8 cellular contexts compared by ENCODE assay signal in the genomic region with DNA sequence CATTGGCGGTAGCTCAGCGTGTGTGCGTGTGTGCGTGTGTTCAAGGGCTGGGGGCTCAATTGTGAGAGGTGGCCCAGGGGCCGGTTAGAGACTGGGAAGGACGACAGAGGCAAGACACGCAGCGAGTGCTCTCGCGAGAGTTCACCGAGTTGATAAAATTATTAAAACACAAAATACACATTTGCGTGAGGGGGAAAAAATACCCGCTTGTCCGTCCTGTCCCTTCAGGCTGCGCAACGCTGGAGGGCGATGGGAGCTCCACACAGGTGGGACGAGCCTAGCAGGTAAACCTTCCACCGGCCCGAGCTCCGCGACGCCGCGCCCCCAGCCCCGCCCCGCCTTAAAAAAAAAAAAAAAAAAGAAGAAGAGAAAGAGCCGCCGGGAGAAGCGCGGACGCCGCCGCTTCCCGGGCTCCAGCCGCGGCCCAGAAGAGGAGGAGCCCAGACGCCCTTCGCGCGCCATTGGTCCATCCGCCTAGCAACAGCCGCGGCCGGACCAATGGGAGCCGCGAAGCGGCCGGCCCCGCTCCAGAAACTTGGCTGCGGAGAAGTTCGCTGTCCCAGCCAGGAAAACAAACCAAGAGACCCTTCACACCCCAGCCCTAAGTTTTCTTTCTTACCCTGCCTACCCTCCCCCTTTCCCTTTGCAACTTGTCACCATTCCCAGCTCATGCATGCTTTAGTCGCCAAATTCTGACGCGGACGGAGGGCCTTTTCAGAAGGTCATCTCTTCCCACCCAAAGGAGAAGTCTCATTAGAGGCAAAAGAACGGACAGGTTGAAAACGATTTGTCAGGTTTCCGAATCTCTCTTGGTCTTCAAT.
A peak's percentile ranks its signal among the peaks of the same experiment; 100 is the strongest.
DNase-seq lines count a peak whose midpoint lies in the region; ATAC-seq and TF ChIP-seq lines count a peak whose summit lies in the region.

No MANE protein-coding gene starts in this region.

- H3K9me3 ChIP-seq in HEK293 (ENCODE audit: control insufficient read depth, insufficient read depth, low read depth, low read length) (no peaks in the 10 kb centered on the region), T-helper 17 cell (ENCODE audit: control insufficient read depth, low read length, poor library complexity, severe bottlenecking) (no peaks in the 10 kb centered on the region), right cardiac atrium (ENCODE audit: control insufficient read depth, low read length) (no peaks in the 10 kb centered on the region)

- H3K4me3 ChIP-seq in HEK293 (ENCODE audit: low read depth, low read length), result peak overlapping the region; percentile 79
- peak overlapping the region; percentile 88 for H3K4me3 ChIP-seq in right cardiac atrium (ENCODE audit: low read length)

- H3K4me3 Mint-ChIP-seq in T-helper 17 cell, result peak overlapping the region; percentile 91
- peak overlapping the region; percentile 89 for H3K4me3 Mint-ChIP-seq in progenitor cell of endocrine pancreas (ENCODE audit: low read depth)

- DNase-seq in ELR (ENCODE audit: low read depth), result peak; percentile 50
- DNase-seq in MV-4-11 (lab: John Stamatoyannopoulos, UW), result peak; percentile 83
- DNase-seq in T-helper 17 cell, result peak; percentile 39 to 66 (median 62)
- peak; percentile 96 for DNase-seq in astrocyte of the hippocampus (ENCODE audit: low read depth, low spot score)
- DNase-seq in right cardiac atrium, result peak; percentile 93 to 97 (median 97)
- DNase-seq in progenitor cell of endocrine pancreas (ENCODE audit: low spot score, unreplicated experiment), result peak; percentile 73
- DNase-seq in ureter (ENCODE audit: low spot score), result peak; percentile 90

- intact Hi-C loops in right cardiac atrium (cut with DNase I), result no loop called here

- H3K27ac ChIP-seq in HEK293 (ENCODE audit: extremely low read depth, low read depth, low read length) (peak overlapping the region; percentile 47; the same call in 1 of the 2 replicates), right cardiac atrium (ENCODE audit: low read length) (peak overlapping the region; percentile 78)

- H3K27me3 Mint-ChIP-seq in T-helper 17 cell (peaks cover 11% of the 10 kb centered on the region), progenitor cell of endocrine pancreas (no peaks in the 10 kb centered on the region)

- no peaks in the 10 kb centered on the region for H3K36me3 ChIP-seq in HEK293 (ENCODE audit: control insufficient read depth in 2 of 2, insufficient read depth in 1 of 2, low read length in 2 of 2)

- ATAC-seq in T-helper 17 cell (peak; percentile 97), right cardiac atrium (peak; percentile 99)

- H3K27ac Mint-ChIP-seq in T-helper 17 cell (peak overlapping the region; percentile 93), progenitor cell of endocrine pancreas (peak overlapping the region; percentile 96)

- peaks cover 11% of the 10 kb centered on the region for H3K4me1 Mint-ChIP-seq in T-helper 17 cell
- H3K4me1 Mint-ChIP-seq in progenitor cell of endocrine pancreas (ENCODE audit: low read depth), result peaks cover 39% of the 10 kb centered on the region

- H3K27me3 ChIP-seq in right cardiac atrium (ENCODE audit: control insufficient read depth, insufficient read depth), result no peaks in the 10 kb centered on the region

- CTCF ChIA-PET in HEK293 (lab: Yijun Ruan, JAX), result interaction anchor here (0.6 kb wide), 3 partner anchors 12 to 1266 kb away, joined by 3 to 4 read pairs (median 4); no protein-coding TSS in a partner anchor

- TF ChIP-seq CTCF in HEK293 (tag by site-specific recombination; IDR thresholded peaks at IDR 0.05) (no peak), progenitor cell of endocrine pancreas (IDR thresholded peaks at IDR 0.05; ENCODE audit: unreplicated experiment) (no peak)

- WGBS in right cardiac atrium, result under 1% methylated on average over 59 of the region's 59 CpGs

- H3K36me3 Mint-ChIP-seq in T-helper 17 cell (ENCODE audit: low read depth) (no peaks in the 10 kb centered on the region), progenitor cell of endocrine pancreas (ENCODE audit: insufficient read depth) (no peaks in the 10 kb centered on the region)

- H3K9me3 Mint-ChIP-seq in progenitor cell of endocrine pancreas (ENCODE audit: low read depth), result no peaks in the 10 kb centered on the region

- POLR2A ChIA-PET in HEK293 (lab: Yijun Ruan, JAX), result interaction anchor here (0.6 to 1.3 kb wide), 2 partner anchors 10 to 1294 kb away, joined by 3 read pairs; no protein-coding TSS in a partner anchor

- peaks cover 8% of the 10 kb centered on the region; the same call in 1 of the 2 replicates for H3K4me1 ChIP-seq in HEK293 (ENCODE audit: control insufficient read depth, insufficient read depth, low read length)
- H3K4me1 ChIP-seq in right cardiac atrium (ENCODE audit: control insufficient read depth, insufficient read depth, low read length), result peaks cover 4% of the 10 kb centered on the region

TF ChIP-seq in HEK293, 187 proteins besides CTCF, POLR2A, EP300 and RAD21 (continues in another document):
- peak; percentile 28; the same call in 1 of the 2 replicates for TF ChIP-seq SP3 (tag by site-specific recombination; IDR thresholded peaks at IDR 0.05)
- TF ChIP-seq KLF10 (tag by site-specific recombination; IDR thresholded peaks at IDR 0.05), result peak; percentile 70
- TF ChIP-seq ZNF530 (tag by site-specific recombination; IDR thresholded peaks at IDR 0.05; ENCODE audit: low read depth), result no peak
- TF ChIP-seq ZNF335 (tag by site-specific recombination; conservative IDR thresholded peaks at IDR 0.05), result peak; percentile 98
- no peak for TF ChIP-seq ZNF76 (tag by site-specific recombination; IDR thresholded peaks at IDR 0.05; ENCODE audit: borderline replicate concordance, low read depth)
- TF ChIP-seq KLF9 (tag by site-specific recombination; IDR thresholded peaks at IDR 0.05; ENCODE audit: low read depth), result peak; percentile 50
- peak; percentile 63; the same call in 1 of the 2 replicates for TF ChIP-seq ZXDB (tag by site-specific recombination; IDR thresholded peaks at IDR 0.05)
- TF ChIP-seq REPIN1 (tag by site-specific recombination; IDR thresholded peaks at IDR 0.05; ENCODE audit: low read depth), result 0 out of 2 replicates have a peak, but pooled peaks have one; percentile 32
- TF ChIP-seq ZNF561 (tag by site-specific recombination; IDR thresholded peaks at IDR 0.05; ENCODE audit: borderline replicate concordance), result peak; percentile 44; the same call in 1 of the 2 replicates
- TF ChIP-seq ZNF133 (tag by site-specific recombination; IDR thresholded peaks at IDR 0.05), result no peak
- TF ChIP-seq GFI1B (tag by site-specific recombination; IDR thresholded peaks at IDR 0.05), result no peak
- TF ChIP-seq ZNF571 (tag by site-specific recombination; IDR thresholded peaks at IDR 0.05), result no peak
- TF ChIP-seq, protein P1, sequence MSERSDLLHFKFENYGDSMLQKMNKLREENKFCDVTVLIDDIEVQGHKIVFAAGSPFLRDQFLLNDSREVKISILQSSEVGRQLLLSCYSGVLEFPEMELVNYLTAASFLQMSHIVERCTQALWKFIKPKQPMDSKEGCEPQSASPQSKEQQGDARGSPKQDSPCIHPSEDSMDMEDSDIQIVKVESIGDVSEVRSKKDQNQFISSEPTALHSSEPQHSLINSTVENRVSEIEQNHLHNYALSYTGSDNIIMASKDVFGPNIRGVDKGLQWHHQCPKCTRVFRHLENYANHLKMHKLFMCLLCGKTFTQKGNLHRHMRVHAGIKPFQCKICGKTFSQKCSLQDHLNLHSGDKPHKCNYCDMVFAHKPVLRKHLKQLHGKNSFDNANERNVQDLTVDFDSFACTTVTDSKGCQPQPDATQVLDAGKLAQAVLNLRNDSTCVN (tag by site-specific recombination; optimal IDR thresholded peaks at IDR 0.05), result peak; percentile 21
- no peak for TF ChIP-seq BCL11B (tag by site-specific recombination; IDR thresholded peaks at IDR 0.05; ENCODE audit: low read depth)
- TF ChIP-seq ZNF16 (tag by site-specific recombination; IDR thresholded peaks at IDR 0.05; ENCODE audit: low read depth), result no peak
- TF ChIP-seq SP2 (tag by site-specific recombination; IDR thresholded peaks at IDR 0.05), result peak; percentile 44
- no peak for TF ChIP-seq ZNF423 (tag by site-specific recombination; IDR thresholded peaks at IDR 0.05)
- no peak for TF ChIP-seq KLF1 (tag by site-specific recombination; IDR thresholded peaks at IDR 0.05)
- peak; percentile 44; the same call in 1 of the 2 replicates for TF ChIP-seq KLF16 (tag by site-specific recombination; IDR thresholded peaks at IDR 0.05)
- no peak for TF ChIP-seq ZNF391 (tag by site-specific recombination; IDR thresholded peaks at IDR 0.05; ENCODE audit: borderline replicate concordance, low read depth)
- no peak for TF ChIP-seq ZNF248 (tag by site-specific recombination; IDR thresholded peaks at IDR 0.05)
- peak; percentile 85 for TF ChIP-seq ZBTB48 (tag by site-specific recombination; IDR thresholded peaks at IDR 0.05)
- TF ChIP-seq, protein P2, sequence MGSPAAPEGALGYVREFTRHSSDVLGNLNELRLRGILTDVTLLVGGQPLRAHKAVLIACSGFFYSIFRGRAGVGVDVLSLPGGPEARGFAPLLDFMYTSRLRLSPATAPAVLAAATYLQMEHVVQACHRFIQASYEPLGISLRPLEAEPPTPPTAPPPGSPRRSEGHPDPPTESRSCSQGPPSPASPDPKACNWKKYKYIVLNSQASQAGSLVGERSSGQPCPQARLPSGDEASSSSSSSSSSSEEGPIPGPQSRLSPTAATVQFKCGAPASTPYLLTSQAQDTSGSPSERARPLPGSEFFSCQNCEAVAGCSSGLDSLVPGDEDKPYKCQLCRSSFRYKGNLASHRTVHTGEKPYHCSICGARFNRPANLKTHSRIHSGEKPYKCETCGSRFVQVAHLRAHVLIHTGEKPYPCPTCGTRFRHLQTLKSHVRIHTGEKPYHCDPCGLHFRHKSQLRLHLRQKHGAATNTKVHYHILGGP (tag by site-specific recombination; IDR thresholded peaks at IDR 0.05), result no peak
- TF ChIP-seq PRDM1 (tag by site-specific recombination; IDR thresholded peaks at IDR 0.05), result 0 out of 2 replicates have a peak, but pooled peaks have one; percentile 22

Comparison
In these comparisons a context has a peak if more than half of its experiments do, and no peak if none do; other contexts are left out.
1. Peak in every context shown above with its lines: DNase-seq, ATAC-seq, H3K4me3 ChIP-seq and H3K27ac ChIP-seq.